ENCODE assay signal across 1 cellular context in the genomic region with DNA sequence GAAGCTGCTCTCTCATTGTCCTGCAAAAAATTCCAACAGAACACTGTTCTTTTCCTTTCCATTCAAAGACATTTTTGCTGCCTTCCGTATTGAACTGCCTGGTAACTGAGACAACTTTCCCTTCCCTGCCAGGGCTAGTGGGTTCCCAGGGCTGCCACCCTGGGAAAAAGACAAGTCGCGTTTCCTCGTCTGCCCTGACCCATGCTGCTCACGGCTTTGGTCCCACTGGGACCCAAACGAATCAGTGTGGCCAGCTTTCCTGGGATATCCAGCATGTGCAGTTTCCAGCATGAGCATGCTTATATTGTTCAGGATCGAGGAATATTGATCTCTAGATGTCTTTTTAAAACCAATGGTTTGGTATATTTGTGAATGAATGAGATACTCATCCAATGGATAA.
TF ChIP-seq lines count a peak whose summit lies in the region.

No MANE protein-coding gene starts in this region.

TF ChIP-seq in HepG2, 621 proteins besides CTCF, POLR2A, EP300 and RAD21:
- TF ChIP-seq ZNF652 (CRISPR knock-in tag; IDR thresholded peaks at IDR 0.05; ENCODE audit: borderline replicate concordance, low read depth) (no peak), SOX13 (IDR thresholded peaks at IDR 0.05) (no peak), SOX13 (CRISPR knock-in tag; conservative IDR thresholded peaks at IDR 0.05 in 1 of 2, IDR thresholded peaks at IDR 0.05 in 1 of 2) (no peak), ZNF629 (CRISPR knock-in tag; conservative IDR thresholded peaks at IDR 0.05) (no peak), PHF5A (CRISPR knock-in tag; IDR thresholded peaks at IDR 0.05; ENCODE audit: low read depth, unreplicated experiment) (no peak), XRCC5 (optimal IDR thresholded peaks at IDR 0.05; ENCODE audit: low read length) (no peak), ELF4 (CRISPR knock-in tag; IDR thresholded peaks at IDR 0.05; ENCODE audit: borderline replicate concordance) (no peak), ZNF577 (CRISPR knock-in tag; IDR thresholded peaks at IDR 0.05; ENCODE audit: borderline replicate concordance, low read depth) (no peak)
- TF ChIP-seq, protein P1, sequence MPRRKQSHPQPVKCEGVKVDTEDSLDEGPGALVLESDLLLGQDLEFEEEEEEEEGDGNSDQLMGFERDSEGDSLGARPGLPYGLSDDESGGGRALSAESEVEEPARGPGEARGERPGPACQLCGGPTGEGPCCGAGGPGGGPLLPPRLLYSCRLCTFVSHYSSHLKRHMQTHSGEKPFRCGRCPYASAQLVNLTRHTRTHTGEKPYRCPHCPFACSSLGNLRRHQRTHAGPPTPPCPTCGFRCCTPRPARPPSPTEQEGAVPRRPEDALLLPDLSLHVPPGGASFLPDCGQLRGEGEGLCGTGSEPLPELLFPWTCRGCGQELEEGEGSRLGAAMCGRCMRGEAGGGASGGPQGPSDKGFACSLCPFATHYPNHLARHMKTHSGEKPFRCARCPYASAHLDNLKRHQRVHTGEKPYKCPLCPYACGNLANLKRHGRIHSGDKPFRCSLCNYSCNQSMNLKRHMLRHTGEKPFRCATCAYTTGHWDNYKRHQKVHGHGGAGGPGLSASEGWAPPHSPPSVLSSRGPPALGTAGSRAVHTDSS (CRISPR knock-in tag; conservative IDR thresholded peaks at IDR 0.05), result no peak
- TF ChIP-seq, protein P2, sequence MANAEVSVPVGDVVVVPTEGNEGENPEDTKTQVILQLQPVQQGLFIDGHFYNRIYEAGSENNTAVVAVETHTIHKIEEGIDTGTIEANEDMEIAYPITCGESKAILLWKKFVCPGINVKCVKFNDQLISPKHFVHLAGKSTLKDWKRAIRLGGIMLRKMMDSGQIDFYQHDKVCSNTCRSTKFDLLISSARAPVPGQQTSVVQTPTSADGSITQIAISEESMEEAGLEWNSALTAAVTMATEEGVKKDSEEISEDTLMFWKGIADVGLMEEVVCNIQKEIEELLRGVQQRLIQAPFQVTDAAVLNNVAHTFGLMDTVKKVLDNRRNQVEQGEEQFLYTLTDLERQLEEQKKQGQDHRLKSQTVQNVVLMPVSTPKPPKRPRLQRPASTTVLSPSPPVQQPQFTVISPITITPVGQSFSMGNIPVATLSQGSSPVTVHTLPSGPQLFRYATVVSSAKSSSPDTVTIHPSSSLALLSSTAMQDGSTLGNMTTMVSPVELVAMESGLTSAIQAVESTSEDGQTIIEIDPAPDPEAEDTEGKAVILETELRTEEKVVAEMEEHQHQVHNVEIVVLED (CRISPR knock-in tag; IDR thresholded peaks at IDR 0.05; ENCODE audit: borderline replicate concordance), result no peak
- TF ChIP-seq, protein P3, sequence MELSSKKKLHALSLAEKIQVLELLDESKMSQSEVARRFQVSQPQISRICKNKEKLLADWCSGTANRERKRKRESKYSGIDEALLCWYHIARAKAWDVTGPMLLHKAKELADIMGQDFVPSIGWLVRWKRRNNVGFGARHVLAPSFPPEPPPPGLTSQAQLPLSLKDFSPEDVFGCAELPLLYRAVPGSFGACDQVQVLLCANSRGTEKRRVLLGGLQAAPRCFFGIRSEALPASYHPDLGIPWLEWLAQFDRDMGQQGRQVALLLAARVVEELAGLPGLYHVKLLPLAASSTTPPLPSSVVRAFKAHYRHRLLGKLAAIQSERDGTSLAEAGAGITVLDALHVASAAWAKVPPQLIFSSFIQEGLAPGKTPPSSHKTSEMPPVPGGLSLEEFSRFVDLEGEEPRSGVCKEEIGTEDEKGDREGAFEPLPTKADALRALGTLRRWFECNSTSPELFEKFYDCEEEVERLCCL (CRISPR knock-in tag; IDR thresholded peaks at IDR 0.05; ENCODE audit: borderline replicate concordance), result no peak
- TF ChIP-seq, protein P4, sequence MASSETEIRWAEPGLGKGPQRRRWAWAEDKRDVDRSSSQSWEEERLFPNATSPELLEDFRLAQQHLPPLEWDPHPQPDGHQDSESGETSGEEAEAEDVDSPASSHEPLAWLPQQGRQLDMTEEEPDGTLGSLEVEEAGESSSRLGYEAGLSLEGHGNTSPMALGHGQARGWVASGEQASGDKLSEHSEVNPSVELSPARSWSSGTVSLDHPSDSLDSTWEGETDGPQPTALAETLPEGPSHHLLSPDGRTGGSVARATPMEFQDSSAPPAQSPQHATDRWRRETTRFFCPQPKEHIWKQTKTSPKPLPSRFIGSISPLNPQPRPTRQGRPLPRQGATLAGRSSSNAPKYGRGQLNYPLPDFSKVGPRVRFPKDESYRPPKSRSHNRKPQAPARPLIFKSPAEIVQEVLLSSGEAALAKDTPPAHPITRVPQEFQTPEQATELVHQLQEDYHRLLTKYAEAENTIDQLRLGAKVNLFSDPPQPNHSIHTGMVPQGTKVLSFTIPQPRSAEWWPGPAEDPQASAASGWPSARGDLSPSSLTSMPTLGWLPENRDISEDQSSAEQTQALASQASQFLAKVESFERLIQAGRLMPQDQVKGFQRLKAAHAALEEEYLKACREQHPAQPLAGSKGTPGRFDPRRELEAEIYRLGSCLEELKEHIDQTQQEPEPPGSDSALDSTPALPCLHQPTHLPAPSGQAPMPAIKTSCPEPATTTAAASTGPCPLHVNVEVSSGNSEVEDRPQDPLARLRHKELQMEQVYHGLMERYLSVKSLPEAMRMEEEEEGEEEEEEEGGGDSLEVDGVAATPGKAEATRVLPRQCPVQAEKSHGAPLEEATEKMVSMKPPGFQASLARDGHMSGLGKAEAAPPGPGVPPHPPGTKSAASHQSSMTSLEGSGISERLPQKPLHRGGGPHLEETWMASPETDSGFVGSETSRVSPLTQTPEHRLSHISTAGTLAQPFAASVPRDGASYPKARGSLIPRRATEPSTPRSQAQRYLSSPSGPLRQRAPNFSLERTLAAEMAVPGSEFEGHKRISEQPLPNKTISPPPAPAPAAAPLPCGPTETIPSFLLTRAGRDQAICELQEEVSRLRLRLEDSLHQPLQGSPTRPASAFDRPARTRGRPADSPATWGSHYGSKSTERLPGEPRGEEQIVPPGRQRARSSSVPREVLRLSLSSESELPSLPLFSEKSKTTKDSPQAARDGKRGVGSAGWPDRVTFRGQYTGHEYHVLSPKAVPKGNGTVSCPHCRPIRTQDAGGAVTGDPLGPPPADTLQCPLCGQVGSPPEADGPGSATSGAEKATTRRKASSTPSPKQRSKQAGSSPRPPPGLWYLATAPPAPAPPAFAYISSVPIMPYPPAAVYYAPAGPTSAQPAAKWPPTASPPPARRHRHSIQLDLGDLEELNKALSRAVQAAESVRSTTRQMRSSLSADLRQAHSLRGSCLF (CRISPR knock-in tag; IDR thresholded peaks at IDR 0.05; ENCODE audit: borderline replicate concordance), result no peak
- TF ChIP-seq, protein P5, sequence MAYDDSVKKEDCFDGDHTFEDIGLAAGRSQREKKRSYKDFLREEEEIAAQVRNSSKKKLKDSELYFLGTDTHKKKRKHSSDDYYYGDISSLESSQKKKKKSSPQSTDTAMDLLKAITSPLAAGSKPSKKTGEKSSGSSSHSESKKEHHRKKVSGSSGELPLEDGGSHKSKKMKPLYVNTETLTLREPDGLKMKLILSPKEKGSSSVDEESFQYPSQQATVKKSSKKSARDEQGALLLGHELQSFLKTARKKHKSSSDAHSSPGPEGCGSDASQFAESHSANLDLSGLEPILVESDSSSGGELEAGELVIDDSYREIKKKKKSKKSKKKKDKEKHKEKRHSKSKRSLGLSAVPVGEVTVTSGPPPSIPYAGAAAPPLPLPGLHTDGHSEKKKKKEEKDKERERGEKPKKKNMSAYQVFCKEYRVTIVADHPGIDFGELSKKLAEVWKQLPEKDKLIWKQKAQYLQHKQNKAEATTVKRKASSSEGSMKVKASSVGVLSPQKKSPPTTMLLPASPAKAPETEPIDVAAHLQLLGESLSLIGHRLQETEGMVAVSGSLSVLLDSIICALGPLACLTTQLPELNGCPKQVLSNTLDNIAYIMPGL (CRISPR knock-in tag; IDR thresholded peaks at IDR 0.05; ENCODE audit: borderline replicate concordance in 1 of 2, low read depth in 1 of 2), result no peak
